20 cellular contexts compared by ENCODE assay signal in genomic region chr6:80233262-80233661, GRCh38.
A peak's percentile ranks its signal among the peaks of the same experiment; 100 is the strongest.
DNase-seq lines count a peak whose midpoint lies in the region; ATAC-seq and TF ChIP-seq lines count a peak whose summit lies in the region.
"Had no signal": no experiment of that assay in that cellular context is flagged by ENCODE, and none has a peak within 500 bp of the region (broad histone marks: within the 10 kb centered on the region; RNA-seq: fewer than 3 reads in every experiment).

No MANE protein-coding gene starts in this region.

- H3K27ac ChIP-seq in cardiac muscle cell: peak overlapping the region; percentile 74
- no peak overlapping the region for H3K27ac ChIP-seq in right atrium auricular region
- H3K27ac ChIP-seq: 22Rv1; A549; BLaER1 treated with 17β-estradiol and CSF1 and Interleukin-3, amounts not matched to agents 10 nM and 100 nM; C4-2B had no signal

- no peak for ATAC-seq in stimulated activated naive CD8-positive, alpha-beta T cell treated with anti-CD3 and anti-CD28 coated beads, Interleukin-15, Interleukin-2, amounts not matched to agents 100 U/mL and 50 U/mL, for 24 hours
- ATAC-seq in GM21723 (IDR thresholded peaks at IDR 0.05; ENCODE audit: unreplicated experiment): no peak
- ATAC-seq: A549; CD8-positive, alpha-beta T cell had no signal

- DNase-seq in cardiac muscle cell (ENCODE audit: low read depth in 1 of 2, low spot score in 1 of 2) (no peak), right atrium auricular region (ENCODE audit: low spot score) (no peak), fibroblast of the aortic adventitia (ENCODE audit: low read depth) (peak; percentile 14), GM19238 (ENCODE audit: insufficient read length, low spot score) (no peak)
- no peak for DNase-seq in stimulated activated naive CD8-positive, alpha-beta T cell treated with anti-CD3 and anti-CD28 coated beads, Interleukin-15, Interleukin-2, amounts not matched to agents 100 U/mL and 50 U/mL, for 24 hours
- DNase-seq: AML-193; Caco-2; CD4-positive, alpha-beta T cell; CD8-positive, alpha-beta T cell; DMS 273 treated with DMSO at 0.1 percent for 48 hours; DMS153; DMS79 treated with DMSO at 0.1 percent for 48 hours; GF-D8 had no signal

- H3K36me3 Mint-ChIP-seq in nephron (ENCODE audit: low read depth): peaks cover 9% of the 10 kb centered on the region

- H3K27me3 ChIP-seq in cardiac muscle cell (no peaks in the 10 kb centered on the region), right atrium auricular region (no peaks in the 10 kb centered on the region)
- H3K27me3 ChIP-seq: BLaER1 treated with 17β-estradiol and CSF1 and Interleukin-3, amounts not matched to agents 10 nM and 100 nM had no signal

- peaks cover 31% of the 10 kb centered on the region for H3K4me1 Mint-ChIP-seq in nephron
- H3K4me1 Mint-ChIP-seq: B cell had no signal

- no peak overlapping the region for H3K4me3 Mint-ChIP-seq in nephron
- H3K4me3 Mint-ChIP-seq: B cell; CD4-positive, alpha-beta T cell; CD8-positive, alpha-beta T cell had no signal

- H3K27me3 Mint-ChIP-seq in nephron (ENCODE audit: low read depth): no peaks in the 10 kb centered on the region
- H3K27me3 Mint-ChIP-seq: B cell; CD4-positive, alpha-beta T cell had no signal

- peak overlapping the region; percentile 43 to 51 (median 46) for H3K27ac Mint-ChIP-seq in nephron
- H3K27ac Mint-ChIP-seq: B cell; CD4-positive, alpha-beta T cell; CD8-positive, alpha-beta T cell had no signal

- H3K9me3 ChIP-seq in cardiac muscle cell (ENCODE audit: low read depth) (no peaks in the 10 kb centered on the region), right atrium auricular region (no peaks in the 10 kb centered on the region)
- H3K9me3 ChIP-seq: A549; BLaER1 treated with 17β-estradiol and CSF1 and Interleukin-3, amounts not matched to agents 10 nM and 100 nM; Caco-2 had no signal

- H3K4me1 ChIP-seq in cardiac muscle cell (ENCODE audit: low read depth) (peaks cover 12% of the 10 kb centered on the region), right atrium auricular region (no peaks in the 10 kb centered on the region)
- H3K4me1 ChIP-seq: A549; BLaER1 treated with 17β-estradiol and CSF1 and Interleukin-3, amounts not matched to agents 10 nM and 100 nM; Caco-2 had no signal

- H3K36me3 ChIP-seq in cardiac muscle cell: no peaks in the 10 kb centered on the region
- no peaks in the 10 kb centered on the region for H3K36me3 ChIP-seq in right atrium auricular region
- H3K36me3 ChIP-seq: BLaER1 treated with 17β-estradiol and CSF1 and Interleukin-3, amounts not matched to agents 10 nM and 100 nM had no signal

- peaks cover 2% of the 10 kb centered on the region for H3K9me3 Mint-ChIP-seq in nephron
- H3K9me3 Mint-ChIP-seq: CD4-positive, alpha-beta T cell; CD8-positive, alpha-beta T cell had no signal

- no peak for TF ChIP-seq CTCF in cardiac muscle cell (IDR thresholded peaks at IDR 0.05; ENCODE audit: low read depth, low read length)
- no peak for TF ChIP-seq CTCF in right atrium auricular region (IDR thresholded peaks at IDR 0.05)
- no peak for TF ChIP-seq CTCF in fibroblast of the aortic adventitia (IDR thresholded peaks at IDR 0.05; ENCODE audit: insufficient read depth, low read length)
- TF ChIP-seq CTCF in nephron (IDR thresholded peaks at IDR 0.05; ENCODE audit: unreplicated experiment in 3 of 3): no peak

- H3K4me3 ChIP-seq in cardiac muscle cell: no peak overlapping the region
- no peak overlapping the region for H3K4me3 ChIP-seq in right atrium auricular region
- H3K4me3 ChIP-seq in fibroblast of the aortic adventitia (ENCODE audit: low read depth, low read length): no peak overlapping the region
- H3K4me3 ChIP-seq: A549; BLaER1 treated with 17β-estradiol and CSF1 and Interleukin-3, amounts not matched to agents 10 nM and 100 nM had no signal
